Comparison of ENCODE assay signal across 8 cellular contexts in genomic region chr5:173324115-173325001, GRCh38. TPM values are rescaled to one million over a fixed set of nuclear protein-coding genes. Genes with fewer than 3 reads are reported as not detected.
DNase-seq lines count a peak whose midpoint lies in the region; ATAC-seq and TF ChIP-seq lines count a peak whose summit lies in the region.

No MANE protein-coding gene starts in this region.

- TF ChIP-seq POLR2A in body of pancreas (IDR thresholded peaks at IDR 0.05): peak in 1 of 3 donors; percentile 27

- ATAC-seq in body of pancreas (peak; percentile 77), lower lobe of right lung (peak; percentile 51 to 65), GM18511 (IDR thresholded peaks at IDR 0.05; ENCODE audit: unreplicated experiment) (no peak), HG03025 (IDR thresholded peaks at IDR 0.05; ENCODE audit: low FRiP score, unreplicated experiment) (no peak)

- CTCF ChIA-PET in Calu3 (lab: Charles Lee): no interaction called here

- 22 to 34% methylated on average over 29 of the region's 29 CpGs for WGBS in body of pancreas, 2 donors

- peak overlapping the region; percentile 81 for H3K4me3 Mint-ChIP-seq in Calu3 (ENCODE audit: low read depth, unreplicated experiment)

- H3K36me3 ChIP-seq in body of pancreas (replicated peaks in 1 of 2; ENCODE audit: insufficient read depth in 1 of 2, low read depth in 2 of 2): peaks cover 0 to 2% of the 10 kb centered on the region in 2 donors
- peaks cover 5% of the 10 kb centered on the region for H3K36me3 ChIP-seq in lower lobe of right lung
- H3K36me3 ChIP-seq in HAP-1 (replicated peaks): peaks cover 83% of the 10 kb centered on the region

- no peak overlapping the region for H3K27ac Mint-ChIP-seq in Calu3 (ENCODE audit: unreplicated experiment)

- H3K9me3 ChIP-seq in body of pancreas (no peaks in the 10 kb centered on the region), lower lobe of right lung (no peaks in the 10 kb centered on the region), HAP-1 (no peaks in the 10 kb centered on the region)

- H3K9me3 Mint-ChIP-seq in Calu3 (ENCODE audit: low read depth, unreplicated experiment): no peaks in the 10 kb centered on the region

- no peaks in the 10 kb centered on the region for H3K27me3 ChIP-seq in body of pancreas
- peaks cover 55% of the 10 kb centered on the region for H3K27me3 ChIP-seq in lower lobe of right lung (ENCODE audit: low read depth)
- H3K27me3 ChIP-seq in HAP-1 (ENCODE audit: low read depth): no peaks in the 10 kb centered on the region

- H3K27ac ChIP-seq in body of pancreas: peak overlapping the region; percentile 63 to 82 (median 75)
- H3K27ac ChIP-seq in lower lobe of right lung: peak overlapping the region; percentile 65

- peaks cover 28% of the 10 kb centered on the region for H3K4me1 Mint-ChIP-seq in Calu3 (ENCODE audit: low read depth, unreplicated experiment)

- intact Hi-C loops in Calu3 (cut with micrococcal nuclease; ENCODE audit: unreplicated experiment) (loop anchor here (5.0 to 10.0 kb wide), 2 partner anchors 188 to 250 kb away; no protein-coding TSS in a partner anchor), body of pancreas (cut with DNase I) (no loop called here), lower lobe of right lung (cut with DNase I) (no loop called here)

- H3K4me1 ChIP-seq in body of pancreas (peaks cover 72% of the 10 kb centered on the region), lower lobe of right lung (peaks cover 72% of the 10 kb centered on the region), HAP-1 (peaks cover 8% of the 10 kb centered on the region; the same call in 1 of the 2 replicates)

- H3K27me3 Mint-ChIP-seq in Calu3 (ENCODE audit: unreplicated experiment): no peaks in the 10 kb centered on the region

- DNase-seq in Calu3 (no peak), NCI-H1694 (lab: John Stamatoyannopoulos, UW) (peak; percentile 93), body of pancreas (peak; percentile 96 to 99 (median 97)), lower lobe of right lung (peak; percentile 72), NCI-H2081 treated with DMSO at 0.1 percent for 48 hours (lab: John Stamatoyannopoulos, UW) (no peak), HAP-1 (ENCODE audit: low spot score in 2 of 2) (no peak)

- H3K4me3 ChIP-seq in body of pancreas (no peak overlapping the region), lower lobe of right lung (peak overlapping the region; percentile 32), HAP-1 (no peak overlapping the region)

- TF ChIP-seq CTCF in Calu3 (IDR thresholded peaks at IDR 0.05; ENCODE audit: unreplicated experiment): no peak
- TF ChIP-seq CTCF in body of pancreas (IDR thresholded peaks at IDR 0.05): no peak
- no peak for TF ChIP-seq CTCF in lower lobe of right lung (IDR thresholded peaks at IDR 0.05)

- in situ Hi-C loops in HAP-1 (cut with MboI; ENCODE audit: low sequenced_read_pairs): no loop called here

- H3K36me3 Mint-ChIP-seq in Calu3 (ENCODE audit: insufficient read depth, unreplicated experiment): peaks cover 100% of the 10 kb centered on the region

- no TSS peak for BruUV-seq in Calu3 (replicated peaks; lab: Mats Ljungman, UMichigan)

RNA-seq across cellular contexts. Expression of gene STC2, which starts 3.9 kb away (rescaled TPM):
- 48.3 and 60.4 TPM in 2 replicates for total RNA-seq in Calu3 (2022)
- total RNA-seq in body of pancreas: 10 to 100 TPM in 1 of 2 donors, 1 to 10 TPM in 1; 9.9 to 35.0 TPM
- total RNA-seq in lower lobe of right lung: 10.8 TPM

Comparison
In these comparisons a context has a peak if more than half of its experiments do, and no peak if none do; other contexts are left out.
1. DNase-seq: peak in NCI-H1694 (single experiment), body of pancreas (4 of 4) and lower lobe of right lung (single experiment); none in Calu3 (single experiment), NCI-H2081 treated with DMSO at 0.1 percent for 48 hours (single experiment) and HAP-1 (0 of 2).
2. ATAC-seq: peak in body of pancreas (single experiment) and lower lobe of right lung (2 of 2); none in GM18511 (single experiment) and HG03025 (single experiment).